Comparison of ENCODE assay signal across 9 cellular contexts in genomic region chr9:129037767-129038098, GRCh38. TPM values are rescaled to one million over a fixed set of nuclear protein-coding genes. Genes with fewer than 3 reads are reported as not detected.
DNase-seq lines count a peak whose midpoint lies in the region; ATAC-seq and TF ChIP-seq lines count a peak whose summit lies in the region.
"Had no signal": no experiment of that assay in that cellular context is flagged by ENCODE, and none has a peak within 500 bp of the region (broad histone marks: within the 10 kb centered on the region; RNA-seq: fewer than 3 reads in every experiment).

No MANE protein-coding gene starts in this region.

- ATAC-seq in right cardiac atrium: peak in 1 of 2 donors; percentile 3
- no peak for ATAC-seq in omental fat pad (ENCODE audit: low FRiP score)

- peak overlapping the region; percentile 96 for H3K4me3 Mint-ChIP-seq in HFFc6
- H3K4me3 Mint-ChIP-seq in activated T-helper 2 cell treated with anti-CD3 and anti-CD28 coated beads, Interferon-gamma antibody, Interleukin-2, Interleukin-4, amounts not matched to agents 10 μg/mL and 5 μg/mL and 100 μg/mL, durations not matched to agents 14 hours and 24 hours and 36 hours (ENCODE audit: low read depth): peak overlapping the region; percentile 94

- H2AFZ ChIP-seq in smooth muscle cell (ENCODE audit: low read depth): no peak overlapping the region

- H3K4me1 Mint-ChIP-seq in HFFc6 (ENCODE audit: low read depth): peaks cover 24% of the 10 kb centered on the region
- H3K4me1 Mint-ChIP-seq in activated T-helper 2 cell treated with anti-CD3 and anti-CD28 coated beads, Interferon-gamma antibody, Interleukin-2, Interleukin-4, amounts not matched to agents 10 μg/mL and 5 μg/mL and 100 μg/mL, durations not matched to agents 14 hours and 24 hours and 36 hours (ENCODE audit: low read depth): peaks cover 22% of the 10 kb centered on the region

- peaks cover 5% of the 10 kb centered on the region; the same call in 1 of the 2 replicates for H3K36me3 Mint-ChIP-seq in HFFc6 (ENCODE audit: low read depth)
- H3K36me3 Mint-ChIP-seq in activated T-helper 2 cell treated with anti-CD3 and anti-CD28 coated beads, Interferon-gamma antibody, Interleukin-2, Interleukin-4, amounts not matched to agents 10 μg/mL and 5 μg/mL and 100 μg/mL, durations not matched to agents 14 hours and 24 hours and 36 hours (ENCODE audit: low read depth): peaks cover 20% of the 10 kb centered on the region

- H3K79me2 ChIP-seq in smooth muscle cell (ENCODE audit: low read depth): peaks cover 27% of the 10 kb centered on the region

- no peaks in the 10 kb centered on the region for H3K27me3 Mint-ChIP-seq in HFFc6 (ENCODE audit: insufficient read depth)
- no peaks in the 10 kb centered on the region for H3K27me3 Mint-ChIP-seq in activated T-helper 2 cell treated with anti-CD3 and anti-CD28 coated beads, Interferon-gamma antibody, Interleukin-2, Interleukin-4, amounts not matched to agents 10 μg/mL and 5 μg/mL and 100 μg/mL, durations not matched to agents 14 hours and 24 hours and 36 hours (ENCODE audit: low read depth)

- H3K4me3 ChIP-seq in right cardiac atrium (ENCODE audit: low read length) (peak overlapping the region; percentile 77), smooth muscle cell (peak overlapping the region; percentile 95)

- H3K27me3 ChIP-seq in right cardiac atrium (ENCODE audit: control insufficient read depth, insufficient read depth) (no peaks in the 10 kb centered on the region), smooth muscle cell (ENCODE audit: low read depth) (no peaks in the 10 kb centered on the region)
- H3K27me3 ChIP-seq: neutrophil had no signal

- peak overlapping the region; percentile 95 for H3K4me2 ChIP-seq in smooth muscle cell

- H3K27ac Mint-ChIP-seq in HFFc6: peak overlapping the region; percentile 79
- no peak overlapping the region for H3K27ac Mint-ChIP-seq in activated T-helper 2 cell treated with anti-CD3 and anti-CD28 coated beads, Interferon-gamma antibody, Interleukin-2, Interleukin-4, amounts not matched to agents 10 μg/mL and 5 μg/mL and 100 μg/mL, durations not matched to agents 14 hours and 24 hours and 36 hours

- H3F3A ChIP-seq in smooth muscle cell (ENCODE audit: low read depth): no peaks in the 10 kb centered on the region

- no peaks in the 10 kb centered on the region for H3K9me3 Mint-ChIP-seq in HFFc6
- no peaks in the 10 kb centered on the region for H3K9me3 Mint-ChIP-seq in activated T-helper 2 cell treated with anti-CD3 and anti-CD28 coated beads, Interferon-gamma antibody, Interleukin-2, Interleukin-4, amounts not matched to agents 10 μg/mL and 5 μg/mL and 100 μg/mL, durations not matched to agents 14 hours and 24 hours and 36 hours

- H3K9ac ChIP-seq in smooth muscle cell (ENCODE audit: low read depth): no peak overlapping the region

- no peak for TF ChIP-seq CTCF in HFFc6 (IDR thresholded peaks at IDR 0.05)
- TF ChIP-seq CTCF in smooth muscle cell (IDR thresholded peaks at IDR 0.05; ENCODE audit: borderline replicate concordance, insufficient read depth, poor library complexity, severe bottlenecking): no peak
- no peak for TF ChIP-seq CTCF in omental fat pad (IDR thresholded peaks at IDR 0.05)

- no peak for DNase-seq in HFFc6
- no peak for DNase-seq in activated T-helper 2 cell treated with anti-CD3 and anti-CD28 coated beads, Interferon-gamma antibody, Interleukin-2, Interleukin-4, amounts not matched to agents 10 μg/mL and 5 μg/mL and 100 μg/mL, durations not matched to agents 14 hours and 24 hours and 36 hours (ENCODE audit: low spot score)
- peak in 1 of 3 donors; percentile 50 for DNase-seq in right cardiac atrium
- DNase-seq in smooth muscle cell (lab: John Stamatoyannopoulos, UW; ENCODE audit: unreplicated experiment): no peak
- no peak for DNase-seq in 8988T
- no peak for DNase-seq in stimulated activated CD8-positive, alpha-beta memory T cell treated with anti-CD3 and anti-CD28 coated beads, Interleukin-4, amount 100 ng/mL, for 48 hours
- no peak for DNase-seq in omental fat pad (ENCODE audit: low spot score)
- DNase-seq in HuH-7.5 (ENCODE audit: low spot score): no peak

- intact Hi-C loops in activated T-helper 2 cell treated with anti-CD3 and anti-CD28 coated beads, Interferon-gamma antibody, Interleukin-2, Interleukin-4, amounts not matched to agents 10 μg/mL and 5 μg/mL and 100 μg/mL, durations not matched to agents 14 hours and 24 hours and 36 hours (cut with micrococcal nuclease): loop anchor here (2.0 kb wide), 2 partner anchors 43 to 91 kb away; partner anchors contain the start of genes DOLK, DOLPP1 and NUP188
- intact Hi-C loops in right cardiac atrium (cut with DNase I): no loop called here

- peak overlapping the region; percentile 43 for H3K27ac ChIP-seq in right cardiac atrium (ENCODE audit: low read length)
- H3K27ac ChIP-seq in smooth muscle cell (ENCODE audit: low read depth): no peak overlapping the region

- no peaks in the 10 kb centered on the region for H3K9me3 ChIP-seq in right cardiac atrium (ENCODE audit: control insufficient read depth, low read length)
- H3K9me3 ChIP-seq in smooth muscle cell (replicated peaks; ENCODE audit: low read depth): no peaks in the 10 kb centered on the region
- H3K9me3 ChIP-seq: neutrophil had no signal

- H3K4me1 ChIP-seq in right cardiac atrium (ENCODE audit: control insufficient read depth, insufficient read depth, low read length): peaks cover 11% of the 10 kb centered on the region
- H3K4me1 ChIP-seq in smooth muscle cell (ENCODE audit: low read depth): peaks cover 8% of the 10 kb centered on the region

- no peaks in the 10 kb centered on the region for H3K36me3 ChIP-seq in smooth muscle cell (ENCODE audit: low read depth)

- 24% methylated on average over 6 of the region's 6 CpGs for WGBS in right cardiac atrium
- 75% methylated on average over 6 of the region's 6 CpGs for WGBS in smooth muscle cell (ENCODE audit: low lambda C conversion rate)

- H4K20me1 ChIP-seq in smooth muscle cell (ENCODE audit: low read depth): no peaks in the 10 kb centered on the region

RNA-seq across cellular contexts. Expression of gene MIGA2, which starts 1.3 kb away (rescaled TPM):
- total RNA-seq in HFFc6 (2021; fragmentation: NEBNext Ultra II Directional; extraction: Animal tissue kit (Norgen Biotek cat#: 25700)): 10 to 100 TPM; 20.2 to 30.2 (median 22.2) TPM
- 41.5 and 41.7 TPM in 2 replicates for total RNA-seq in activated T-helper 2 cell treated with anti-CD3 and anti-CD28 coated beads, Interferon-gamma antibody, Interleukin-2, Interleukin-4, amounts not matched to agents 10 μg/mL and 5 μg/mL and 100 μg/mL, durations not matched to agents 14 hours and 24 hours and 36 hours
- total RNA-seq in right cardiac atrium: 10 to 100 TPM; 30.3 to 40.7 (median 36.2) TPM
- polyA plus RNA-seq in right cardiac atrium: 35.8 TPM
- 17.8 and 21.6 TPM in 2 replicates for total RNA-seq in smooth muscle cell
- 18.1 and 21.5 TPM in 2 replicates for polyA plus RNA-seq in smooth muscle cell
- 10 to 100 TPM; 19.4 to 38.5 (median 20.9) TPM for total RNA-seq in omental fat pad

RNA-seq across cellular contexts. Expression of gene SH3GLB2, which starts 9.6 kb away (rescaled TPM):
- 10 to 100 TPM; 38.1 to 56.1 (median 42.7) TPM for total RNA-seq in HFFc6 (2021; fragmentation: NEBNext Ultra II Directional; extraction: Animal tissue kit (Norgen Biotek cat#: 25700))
- 71.5 and 73.4 TPM in 2 replicates for total RNA-seq in activated T-helper 2 cell treated with anti-CD3 and anti-CD28 coated beads, Interferon-gamma antibody, Interleukin-2, Interleukin-4, amounts not matched to agents 10 μg/mL and 5 μg/mL and 100 μg/mL, durations not matched to agents 14 hours and 24 hours and 36 hours
- total RNA-seq in right cardiac atrium: 10 to 100 TPM; 36.1 to 47.4 (median 40.2) TPM
- 45.1 TPM for polyA plus RNA-seq in right cardiac atrium
- 25.9 and 44.8 TPM in 2 replicates for total RNA-seq in smooth muscle cell
- 31.9 and 94.9 TPM in 2 replicates for polyA plus RNA-seq in smooth muscle cell
- 10 to 100 TPM; 55.5 to 75.5 (median 65.1) TPM for total RNA-seq in omental fat pad

RNA-seq across cellular contexts. Expression of gene DOLPP1, which starts 43.2 kb away (rescaled TPM):
- total RNA-seq in HFFc6 (2021; fragmentation: NEBNext Ultra II Directional; extraction: Animal tissue kit (Norgen Biotek cat#: 25700)): 10 to 100 TPM; 13.9 to 20.8 (median 15.6) TPM
- 20.2 and 22.9 TPM in 2 replicates for total RNA-seq in activated T-helper 2 cell treated with anti-CD3 and anti-CD28 coated beads, Interferon-gamma antibody, Interleukin-2, Interleukin-4, amounts not matched to agents 10 μg/mL and 5 μg/mL and 100 μg/mL, durations not matched to agents 14 hours and 24 hours and 36 hours
- total RNA-seq in right cardiac atrium (1 to 10 TPM; 6.3 to 7.3 (median 6.8) TPM), smooth muscle cell (14.4 and 18.1 TPM in 2 replicates), omental fat pad (1 to 10 TPM; 4.8 to 7.2 (median 6.6) TPM)
- polyA plus RNA-seq in right cardiac atrium (3.3 TPM), smooth muscle cell (17.8 and 21.5 TPM in 2 replicates)
